ENCODE assay signal across 19 cellular contexts in genomic region chr16:66596986-66597848, GRCh38. TPM values are rescaled to one million over a fixed set of nuclear protein-coding genes. Genes with fewer than 3 reads are reported as not detected.
DNase-seq lines count a peak whose midpoint lies in the region; ATAC-seq and TF ChIP-seq lines count a peak whose summit lies in the region.
"Had no signal": no experiment of that assay in that cellular context is flagged by ENCODE, and none has a peak within 500 bp of the region (broad histone marks: within the 10 kb centered on the region; RNA-seq: fewer than 3 reads in every experiment).

No MANE protein-coding gene starts in this region.

- peaks cover 35% of the 10 kb centered on the region for H3K4me1 Mint-ChIP-seq in CD4-positive, alpha-beta T cell (ENCODE audit: low read depth)
- H3K4me1 Mint-ChIP-seq: neural progenitor cell, WTC11 had no signal

- H3K36me3 Mint-ChIP-seq in CD4-positive, alpha-beta T cell (ENCODE audit: low read depth): no peaks in the 10 kb centered on the region
- H3K36me3 Mint-ChIP-seq in activated naive CD4-positive, alpha-beta T cell treated with anti-CD3 and anti-CD28 coated beads, Interleukin-2, amount 50 U/mL, for 72 hours: peaks cover 0 to 17% of the 10 kb centered on the region in 2 donors
- H3K36me3 Mint-ChIP-seq: neural progenitor cell, WTC11 had no signal

- peak overlapping the region; percentile 22 for H3K27ac Mint-ChIP-seq in CD4-positive, alpha-beta T cell
- peak overlapping the region; percentile 20 to 31 for H3K27ac Mint-ChIP-seq in activated naive CD4-positive, alpha-beta T cell treated with anti-CD3 and anti-CD28 coated beads, Interleukin-2, amount 50 U/mL, for 72 hours
- H3K27ac Mint-ChIP-seq: B cell, neural progenitor cell, WTC11 had no signal

- CTCF ChIA-PET in CD4-positive, alpha-beta T cell (lab: Charles Lee): interaction anchor here (0.7 to 1.8 kb wide), 5 partner anchors 8 to 66 kb away, joined by 3 to 7 read pairs (median 3); no protein-coding TSS in a partner anchor

- H3K27me3 Mint-ChIP-seq in CD4-positive, alpha-beta T cell: no peaks in the 10 kb centered on the region

- no peak overlapping the region for H3K27ac ChIP-seq in CD4-positive, alpha-beta T cell (ENCODE audit: low read depth, low read length)
- peak overlapping the region; percentile 28 for H3K27ac ChIP-seq in KOPT-K1 (ENCODE audit: low read depth, low read length, poor library complexity, severe bottlenecking)
- H3K27ac ChIP-seq: neural progenitor cell, testis had no signal

- no peaks in the 10 kb centered on the region for H3K9me3 Mint-ChIP-seq in CD4-positive, alpha-beta T cell
- H3K9me3 Mint-ChIP-seq in activated naive CD4-positive, alpha-beta T cell treated with anti-CD3 and anti-CD28 coated beads, Interleukin-2, amount 50 U/mL, for 72 hours: peaks cover 0 to 8% of the 10 kb centered on the region in 2 donors
- H3K9me3 Mint-ChIP-seq: neural progenitor cell, WTC11 had no signal

- H3K36me3 ChIP-seq in KOPT-K1 (ENCODE audit: insufficient read depth, low read length): no peaks in the 10 kb centered on the region
- H3K36me3 ChIP-seq: neural progenitor cell had no signal

- no peak for TF ChIP-seq CTCF in CD4-positive, alpha-beta T cell (IDR thresholded peaks at IDR 0.05)

- H3K27me3 ChIP-seq in CD4-positive, alpha-beta T cell (ENCODE audit: control insufficient read depth, insufficient read depth, low read length): no peaks in the 10 kb centered on the region
- H3K27me3 ChIP-seq: neural progenitor cell, testis had no signal

- POLR2A ChIA-PET in CD4-positive, alpha-beta T cell (lab: Charles Lee): interaction anchor here (1.2 kb wide), 1 partner anchor 22 kb away, joined by 3 read pairs; no protein-coding TSS in a partner anchor

- H3K4me3 Mint-ChIP-seq in CD4-positive, alpha-beta T cell: no peak overlapping the region
- H3K4me3 Mint-ChIP-seq: B cell, neural progenitor cell, WTC11 had no signal

- H3K9me3 ChIP-seq in CD4-positive, alpha-beta T cell (ENCODE audit: control insufficient read depth, low read length): peaks cover 4% of the 10 kb centered on the region
- H3K9me3 ChIP-seq in KOPT-K1 (ENCODE audit: insufficient read depth, low read length, poor library complexity, severe bottlenecking): peaks cover 15% of the 10 kb centered on the region
- H3K9me3 ChIP-seq: testis had no signal

- peak; percentile 33 for DNase-seq in CD1c-positive myeloid dendritic cell (ENCODE audit: extremely low spot score)
- DNase-seq in CD4-positive, alpha-beta T cell: no peak
- no peak for DNase-seq in activated naive CD4-positive, alpha-beta T cell treated with anti-CD3 and anti-CD28 coated beads, Interleukin-2, amount 50 U/mL, for 72 hours (ENCODE audit: low spot score in 2 of 2)
- no peak for DNase-seq in NCI-H146 treated with DMSO at 0.1 percent for 48 hours (lab: John Stamatoyannopoulos, UW; ENCODE audit: unreplicated experiment)
- no peak for DNase-seq in D341Med (ENCODE audit: low spot score)
- no peak for DNase-seq in T1000 (lab: John Stamatoyannopoulos, UW)
- DNase-seq: central memory CD4-positive, alpha-beta T cell; effector CD4-positive, alpha-beta T cell; IMR-90; NCI-H2081 treated with DMSO at 0.1 percent for 48 hours; NCI-H510A treated with DMSO at 0.1 percent for 48 hours; stimulated activated CD8-positive, alpha-beta memory T cell treated with anti-CD3 and anti-CD28 coated beads, Interleukin-4, amount 100 ng/mL, for 48 hours; testis had no signal

- no peak for ATAC-seq in CD4-positive, alpha-beta T cell (ENCODE audit: poor library complexity)
- peak; percentile 36 to 82 for ATAC-seq in activated naive CD4-positive, alpha-beta T cell treated with anti-CD3 and anti-CD28 coated beads, Interleukin-2, amount 50 U/mL, for 72 hours
- ATAC-seq: WTC11 had no signal

- intact Hi-C loops in CD4-positive, alpha-beta T cell (cut with DNase I, micrococcal nuclease): no loop called here

RNA-seq across cellular contexts. Expression of gene CMTM3, which starts 7.3 kb away (rescaled TPM):
- 10 to 100 TPM; 46.3 to 49.3 TPM for total RNA-seq in CD4-positive, alpha-beta T cell
- total RNA-seq in activated naive CD4-positive, alpha-beta T cell treated with anti-CD3 and anti-CD28 coated beads, Interleukin-2, amount 50 U/mL, for 72 hours: 10 to 100 TPM; 40.0 to 74.0 TPM

RNA-seq across cellular contexts. Expression of gene CMTM2, which starts 18.0 kb away (rescaled TPM):
- not detected for total RNA-seq in CD4-positive, alpha-beta T cell
- total RNA-seq in activated naive CD4-positive, alpha-beta T cell treated with anti-CD3 and anti-CD28 coated beads, Interleukin-2, amount 50 U/mL, for 72 hours: 1 to 10 TPM in 1 of 2 donors, under 1 TPM in 1; 0.87 to 1.1 TPM
- total RNA-seq: B cell, esophagus mucosa, IMR-90, smooth muscle cell, WTC11 had no signal

RNA-seq across cellular contexts. Expression of gene CMTM1, which starts 31.0 kb away (rescaled TPM):
- 1 to 10 TPM in 1 of 2 experiments, under 1 TPM in 1; 0.66 to 1.1 TPM for total RNA-seq in CD4-positive, alpha-beta T cell
- 10 to 100 TPM; 13.0 to 13.1 TPM for total RNA-seq in activated naive CD4-positive, alpha-beta T cell treated with anti-CD3 and anti-CD28 coated beads, Interleukin-2, amount 50 U/mL, for 72 hours

RNA-seq across cellular contexts. Expression of gene CKLF, which starts 44.8 kb away (rescaled TPM):
- 10 to 100 TPM; 10.6 to 14.1 TPM for total RNA-seq in CD4-positive, alpha-beta T cell
- 100 to 1,000 TPM; 117 to 136 TPM for total RNA-seq in activated naive CD4-positive, alpha-beta T cell treated with anti-CD3 and anti-CD28 coated beads, Interleukin-2, amount 50 U/mL, for 72 hours

RNA-seq across cellular contexts. Expression of gene TK2, which starts 47.3 kb away (rescaled TPM):
- 1 to 10 TPM; 3.6 to 5.1 TPM for total RNA-seq in CD4-positive, alpha-beta T cell
- 1 to 10 TPM; 2.7 to 9.1 TPM for total RNA-seq in activated naive CD4-positive, alpha-beta T cell treated with anti-CD3 and anti-CD28 coated beads, Interleukin-2, amount 50 U/mL, for 72 hours

Comparison
In these comparisons a context has a peak if more than half of its experiments do, and no peak if none do; other contexts are left out.
1. RNA of gene CMTM1, which starts 31.0 kb away (total RNA-seq): 13.0 to 13.1 TPM in activated naive CD4-positive, alpha-beta T cell treated with anti-CD3 and anti-CD28 coated beads, Interleukin-2, amount 50 U/mL, for 72 hours; 0.66 to 1.1 TPM in CD4-positive, alpha-beta T cell; every median in the first group is over 4 times any median in the second.